In the genomic region with DNA sequence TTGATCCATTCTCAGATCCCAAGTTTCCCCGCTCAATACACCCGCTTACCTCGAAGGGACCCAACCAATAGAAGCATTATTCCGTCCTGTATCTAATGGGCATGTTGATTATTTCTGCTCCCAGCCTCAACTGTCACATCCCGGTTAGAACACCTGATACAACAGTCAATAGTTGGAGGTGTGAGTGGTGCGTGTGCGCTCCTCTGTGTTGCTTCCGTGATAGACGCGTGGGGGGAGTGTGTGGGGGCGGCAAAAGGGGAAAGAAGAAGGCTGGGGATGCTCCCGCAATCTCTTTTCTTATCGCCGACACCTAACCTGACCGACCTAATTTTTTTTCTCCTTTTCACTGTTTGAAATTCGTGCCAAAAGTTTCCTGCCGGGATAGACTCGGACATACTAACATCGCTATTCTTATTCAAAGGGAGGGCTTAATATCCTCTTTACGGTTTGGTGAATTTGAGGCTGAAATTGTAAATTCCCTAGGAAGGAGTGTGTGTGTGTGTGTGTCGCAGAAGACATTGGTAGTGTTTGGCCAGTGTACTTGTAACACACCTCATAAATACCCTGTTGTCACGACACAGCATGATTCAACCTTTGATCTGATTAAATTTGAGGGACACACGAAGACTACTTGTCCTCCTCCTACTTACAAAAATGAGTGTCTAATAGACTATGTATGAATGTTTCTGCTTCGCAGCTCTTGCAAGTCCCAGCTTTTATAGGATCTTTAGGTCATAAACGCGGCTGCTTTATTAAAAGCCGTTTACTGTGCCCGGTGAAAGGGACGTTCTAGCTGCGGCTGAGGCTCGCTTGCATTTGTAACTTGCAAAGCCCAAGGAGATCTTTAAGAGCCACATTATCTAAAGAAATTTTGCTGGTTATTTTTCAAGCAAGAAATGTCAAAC, we compare ENCODE assay signal across 9 cellular contexts. TPM values are rescaled to one million over a fixed set of nuclear protein-coding genes. Genes with fewer than 3 reads are reported as not detected.
DNase-seq lines count a peak whose midpoint lies in the region; ATAC-seq and TF ChIP-seq lines count a peak whose summit lies in the region.
"Had no signal": no experiment of that assay in that cellular context is flagged by ENCODE, and none has a peak within 500 bp of the region (broad histone marks: within the 10 kb centered on the region; RNA-seq: fewer than 3 reads in every experiment).

No MANE protein-coding gene starts in this region.

- H3K27ac Mint-ChIP-seq in natural killer cell = no peak overlapping the region
- no peak overlapping the region for H3K27ac Mint-ChIP-seq in natural killer cell treated with Interleukin-12 subunit alpha and Interleukin-12 subunit beta and Interleukin-15 and Interleukin-18, amount 100 ng/mL, for 72 hours
- peak overlapping the region; percentile 96 for H3K27ac Mint-ChIP-seq in type B pancreatic cell
- no peak overlapping the region for H3K27ac Mint-ChIP-seq in activated T-cell treated with anti-CD3 and anti-CD28 coated beads, Interleukin-2, amount 50 U/mL, for 24 hours

- intact Hi-C loops in natural killer cell (cut with micrococcal nuclease) = no loop called here

- DNase-seq in natural killer cell (no peak), OCI-M1 (lab: John Stamatoyannopoulos, UW) (peak; percentile 15), islet precursor cell (peak; percentile 34), type B pancreatic cell (ENCODE audit: extremely low spot score, unreplicated experiment) (no peak)
- DNase-seq in natural killer cell treated with Interleukin-12 subunit alpha and Interleukin-12 subunit beta and Interleukin-15 and Interleukin-18, amount 100 ng/mL, for 72 hours (ENCODE audit: low spot score) = no peak
- DNase-seq in activated T-cell treated with anti-CD3 and anti-CD28 coated beads, Interleukin-2, amount 50 U/mL, for 24 hours = no peak
- DNase-seq: NCI-H2171 treated with DMSO at 0.1 percent for 48 hours had no signal

- peaks cover 16 to 29% of the 10 kb centered on the region in 2 donors for H3K4me1 Mint-ChIP-seq in natural killer cell
- H3K4me1 Mint-ChIP-seq in natural killer cell treated with Interleukin-12 subunit alpha and Interleukin-12 subunit beta and Interleukin-15 and Interleukin-18, amount 100 ng/mL, for 72 hours (ENCODE audit: low read depth in 2 of 2) = peaks cover 22 to 23% of the 10 kb centered on the region in 2 donors
- H3K4me1 Mint-ChIP-seq in type B pancreatic cell (ENCODE audit: unreplicated experiment) = peaks cover 38% of the 10 kb centered on the region
- H3K4me1 Mint-ChIP-seq in activated T-cell treated with anti-CD3 and anti-CD28 coated beads, Interleukin-2, amount 50 U/mL, for 24 hours (ENCODE audit: low read depth) = peaks cover 51% of the 10 kb centered on the region

- ATAC-seq in natural killer cell (no peak), HG02973 (IDR thresholded peaks at IDR 0.05; ENCODE audit: unreplicated experiment) (no peak), GM19328 (IDR thresholded peaks at IDR 0.05; ENCODE audit: unreplicated experiment) (no peak)
- no peak for ATAC-seq in natural killer cell treated with Interleukin-12 subunit alpha and Interleukin-12 subunit beta and Interleukin-15 and Interleukin-18, amount 100 ng/mL, for 72 hours

- peaks cover 64 to 89% of the 10 kb centered on the region in 2 donors for H3K27me3 Mint-ChIP-seq in natural killer cell (ENCODE audit: low read depth in 2 of 2)
- H3K27me3 Mint-ChIP-seq in natural killer cell treated with Interleukin-12 subunit alpha and Interleukin-12 subunit beta and Interleukin-15 and Interleukin-18, amount 100 ng/mL, for 72 hours = peaks cover 78 to 88% of the 10 kb centered on the region in 2 donors
- peaks cover 95% of the 10 kb centered on the region for H3K27me3 Mint-ChIP-seq in type B pancreatic cell
- H3K27me3 Mint-ChIP-seq in activated T-cell treated with anti-CD3 and anti-CD28 coated beads, Interleukin-2, amount 50 U/mL, for 24 hours = peaks cover 94% of the 10 kb centered on the region

- H3K4me3 Mint-ChIP-seq in natural killer cell (peak overlapping the region; percentile 56), type B pancreatic cell (peak overlapping the region; percentile 98)
- no peak overlapping the region for H3K4me3 Mint-ChIP-seq in natural killer cell treated with Interleukin-12 subunit alpha and Interleukin-12 subunit beta and Interleukin-15 and Interleukin-18, amount 100 ng/mL, for 72 hours
- no peak overlapping the region for H3K4me3 Mint-ChIP-seq in activated T-cell treated with anti-CD3 and anti-CD28 coated beads, Interleukin-2, amount 50 U/mL, for 24 hours

- peaks cover 14% of the 10 kb centered on the region for H3K36me3 Mint-ChIP-seq in natural killer cell
- peaks cover 32% of the 10 kb centered on the region for H3K36me3 Mint-ChIP-seq in natural killer cell treated with Interleukin-12 subunit alpha and Interleukin-12 subunit beta and Interleukin-15 and Interleukin-18, amount 100 ng/mL, for 72 hours
- no peaks in the 10 kb centered on the region for H3K36me3 Mint-ChIP-seq in type B pancreatic cell
- peaks cover 2% of the 10 kb centered on the region for H3K36me3 Mint-ChIP-seq in activated T-cell treated with anti-CD3 and anti-CD28 coated beads, Interleukin-2, amount 50 U/mL, for 24 hours (ENCODE audit: low read depth)

- peaks cover 2 to 9% of the 10 kb centered on the region in 2 donors for H3K9me3 Mint-ChIP-seq in natural killer cell
- H3K9me3 Mint-ChIP-seq in natural killer cell treated with Interleukin-12 subunit alpha and Interleukin-12 subunit beta and Interleukin-15 and Interleukin-18, amount 100 ng/mL, for 72 hours = peaks cover 3% of the 10 kb centered on the region
- H3K9me3 Mint-ChIP-seq in type B pancreatic cell = no peaks in the 10 kb centered on the region
- H3K9me3 Mint-ChIP-seq in activated T-cell treated with anti-CD3 and anti-CD28 coated beads, Interleukin-2, amount 50 U/mL, for 24 hours = no peaks in the 10 kb centered on the region

- no peak for TF ChIP-seq CTCF in natural killer cell (IDR thresholded peaks at IDR 0.05)
- no peak for TF ChIP-seq CTCF in type B pancreatic cell (conservative IDR thresholded peaks at IDR 0.05)

RNA-seq across cellular contexts. Expression of gene PROX1, which starts 1.5 kb away (rescaled TPM):
- total RNA-seq in natural killer cell (not detected), type B pancreatic cell (ENCODE audit: low replicate concordance) (23.9 and 32.9 TPM in 2 replicates)
- total RNA-seq in natural killer cell treated with Interleukin-12 subunit alpha and Interleukin-12 subunit beta and Interleukin-15 and Interleukin-18, amount 100 ng/mL, for 72 hours = not detected

Comparison
In these comparisons a context has a peak if more than half of its experiments do, and no peak if none do; other contexts are left out.
1. H3K4me3 Mint-ChIP-seq: peak in natural killer cell (single experiment) and type B pancreatic cell (single experiment); none in natural killer cell treated with Interleukin-12 subunit alpha and Interleukin-12 subunit beta and Interleukin-15 and Interleukin-18, amount 100 ng/mL, for 72 hours (single experiment) and activated T-cell treated with anti-CD3 and anti-CD28 coated beads, Interleukin-2, amount 50 U/mL, for 24 hours (single experiment).
2. DNase-seq: peak in OCI-M1 (single experiment) and islet precursor cell (single experiment); none in natural killer cell (single experiment), natural killer cell treated with Interleukin-12 subunit alpha and Interleukin-12 subunit beta and Interleukin-15 and Interleukin-18, amount 100 ng/mL, for 72 hours (single experiment), type B pancreatic cell (single experiment) and activated T-cell treated with anti-CD3 and anti-CD28 coated beads, Interleukin-2, amount 50 U/mL, for 24 hours (single experiment).
3. RNA of gene PROX1, which starts 1.5 kb away (total RNA-seq): 23.9 to 32.9 TPM in type B pancreatic cell; not detected in natural killer cell and not detected in natural killer cell treated with Interleukin-12 subunit alpha and Interleukin-12 subunit beta and Interleukin-15 and Interleukin-18, amount 100 ng/mL, for 72 hours; every median in the first group is over 10 times any median in the second.